1 cellular context compared by ENCODE assay signal in genomic region chr12:15719230-15719629, GRCh38.
TF ChIP-seq lines count a peak whose summit lies in the region.

No MANE protein-coding gene starts in this region.

TF ChIP-seq in WTC11, 78 proteins besides CTCF, POLR2A, EP300 and RAD21 (continued from another document):
- TF ChIP-seq IRF1 (CRISPR knock-in tag; IDR thresholded peaks at IDR 0.05): no peak
